In the genomic region with DNA sequence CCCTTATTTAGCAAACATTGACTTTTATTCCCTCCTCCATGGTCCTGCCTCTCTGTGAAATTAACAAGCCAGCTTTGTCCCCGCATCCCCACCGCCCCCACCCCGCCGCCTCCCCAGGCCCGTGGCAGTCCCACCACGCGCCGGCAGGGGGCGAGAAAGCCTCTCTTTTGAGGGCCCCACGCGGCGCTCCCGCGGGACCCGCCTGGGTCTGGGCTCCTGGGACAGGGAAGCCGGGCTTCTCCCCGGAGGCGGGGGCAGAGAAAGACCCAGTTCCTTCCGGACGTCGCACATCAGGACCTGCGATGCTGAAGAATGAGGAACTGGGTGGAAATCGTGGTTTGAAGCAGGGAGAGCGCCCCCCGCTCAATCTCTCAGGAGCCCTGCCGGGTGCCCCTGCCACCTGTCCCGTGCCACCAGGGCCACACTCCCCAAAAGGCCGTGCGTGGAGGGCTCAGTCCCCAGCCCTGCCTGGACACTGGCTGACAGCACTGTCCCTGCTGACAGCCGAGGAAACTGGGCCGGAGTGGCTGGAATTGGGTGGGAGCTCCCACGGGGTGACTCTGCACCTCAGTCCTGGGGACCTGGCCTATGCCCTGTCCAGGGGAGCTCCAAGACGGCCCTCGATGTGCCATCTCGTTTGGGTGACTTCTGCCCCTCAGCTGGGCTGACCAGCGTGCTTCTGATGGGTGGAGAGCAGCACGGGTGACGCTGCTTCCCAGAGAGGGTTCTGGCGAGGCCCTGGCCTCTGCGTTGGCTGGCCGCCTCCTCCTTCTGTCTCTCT, we compare ENCODE assay signal across 9 cellular contexts. TPM values are rescaled to one million over a fixed set of nuclear protein-coding genes. Genes with fewer than 3 reads are reported as not detected.
A peak's percentile ranks its signal among the peaks of the same experiment; 100 is the strongest.
DNase-seq lines count a peak whose midpoint lies in the region; ATAC-seq and TF ChIP-seq lines count a peak whose summit lies in the region.
"Had no signal": no experiment of that assay in that cellular context is flagged by ENCODE, and none has a peak within 500 bp of the region (broad histone marks: within the 10 kb centered on the region; RNA-seq: fewer than 3 reads in every experiment).

No MANE protein-coding gene starts in this region.

- H3K4me3 ChIP-seq in SJCRH30 = no peak overlapping the region

- 0 out of 2 replicates have a peak, but pooled peaks cover 4% of the 10 kb centered on the region for H3K9me3 ChIP-seq in SJCRH30 (replicated peaks)

- peak; percentile 43 for TF ChIP-seq CTCF in GM12872 (IDR thresholded peaks at IDR 0.05; ENCODE audit: insufficient read depth, low read depth, low read length)

- H3K27ac ChIP-seq in SJCRH30 = no peak overlapping the region

- ATAC-seq in GM19035 (IDR thresholded peaks at IDR 0.05; ENCODE audit: unreplicated experiment) = no peak

- no peaks in the 10 kb centered on the region for H3K36me3 ChIP-seq in SJCRH30

- peaks cover 18% of the 10 kb centered on the region for H3K27me3 ChIP-seq in SJCRH30

- no peaks in the 10 kb centered on the region for H3K4me1 ChIP-seq in SJCRH30

- DNase-seq in SJCRH30 (peak; percentile 35 to 57), astrocyte of the hippocampus (ENCODE audit: low read depth, low spot score) (peak; percentile 74), left kidney (ENCODE audit: low read depth, low spot score) (peak; percentile 74), SHP77 treated with DMSO at 0.1 percent for 48 hours (lab: John Stamatoyannopoulos, UW) (no peak), NOMO-1 treated with dmso at 0.1 percent for 144 hours (lab: John Stamatoyannopoulos, UW; ENCODE audit: unreplicated experiment) (no peak)
- peak; percentile 42 for DNase-seq in stimulated activated CD8-positive, alpha-beta memory T cell treated with anti-CD3 and anti-CD28 coated beads, Interleukin-12 subunit alpha, Interleukin-12 subunit beta, amount 100 ng/mL, for 1 hour (ENCODE audit: low read depth)

RNA-seq across cellular contexts. Expression of gene ACTRT2, which starts 8.6 kb away (rescaled TPM):
- total RNA-seq in SJCRH30 (2014; rRNA removed; shearing (Covaris generic)) = not detected in 2 replicates
- total RNA-seq: mononuclear cell had no signal

RNA-seq across cellular contexts. Expression of gene PRDM16, which starts 56.3 kb away (rescaled TPM):
- total RNA-seq in SJCRH30 (2014; rRNA removed; shearing (Covaris generic)) = 1.2 and 1.4 TPM in 2 replicates
- total RNA-seq: mononuclear cell had no signal

Comparison
In these comparisons a context has a peak if more than half of its experiments do, and no peak if none do; other contexts are left out.
1. DNase-seq: peak in SJCRH30 (2 of 2), astrocyte of the hippocampus (single experiment), left kidney (single experiment) and stimulated activated CD8-positive, alpha-beta memory T cell treated with anti-CD3 and anti-CD28 coated beads, Interleukin-12 subunit alpha, Interleukin-12 subunit beta, amount 100 ng/mL, for 1 hour (single experiment); none in SHP77 treated with DMSO at 0.1 percent for 48 hours (single experiment) and NOMO-1 treated with dmso at 0.1 percent for 144 hours (single experiment).